Comparison of ENCODE assay signal across 8 cellular contexts in genomic region chr2:37635359-37636208, GRCh38. TPM values are rescaled to one million over a fixed set of nuclear protein-coding genes. Genes with fewer than 3 reads are reported as not detected.
DNase-seq lines count a peak whose midpoint lies in the region; ATAC-seq and TF ChIP-seq lines count a peak whose summit lies in the region.

No MANE protein-coding gene starts in this region.

- peak overlapping the region; percentile 8 for H3K4me3 Mint-ChIP-seq in CD4-positive, alpha-beta T cell

- no peaks in the 10 kb centered on the region for H3K27me3 Mint-ChIP-seq in CD4-positive, alpha-beta T cell

- POLR2A ChIA-PET in CD4-positive, alpha-beta T cell (lab: Charles Lee): interaction anchor here (0.6 to 1.6 kb wide), 5 partner anchors 10 to 36 kb away, joined by 3 to 7 read pairs (median 4); no protein-coding TSS in a partner anchor

- H3K27ac Mint-ChIP-seq in CD4-positive, alpha-beta T cell: peak overlapping the region; percentile 88

- no peaks in the 10 kb centered on the region for H3K9me3 ChIP-seq in CD4-positive, alpha-beta T cell (ENCODE audit: control insufficient read depth, low read length)

- CTCF ChIA-PET in CD4-positive, alpha-beta T cell (lab: Charles Lee): interaction anchor here (0.6 to 2.0 kb wide), 2 partner anchors 11 to 13 kb away, joined by 3 to 8 read pairs; no protein-coding TSS in a partner anchor

- H3K4me3 ChIP-seq in dorsolateral prefrontal cortex: no peak overlapping the region

- peak; percentile 89 for ATAC-seq in CD4-positive, alpha-beta T cell (ENCODE audit: poor library complexity)
- ATAC-seq in GM21528 (IDR thresholded peaks at IDR 0.05; ENCODE audit: low FRiP score, unreplicated experiment) (peak; percentile 80), left cardiac atrium (peak; percentile 63 to 66)

- no peaks in the 10 kb centered on the region for H3K27me3 ChIP-seq in CD4-positive, alpha-beta T cell (ENCODE audit: control insufficient read depth, insufficient read depth, low read length)
- no peaks in the 10 kb centered on the region for H3K27me3 ChIP-seq in dorsolateral prefrontal cortex

- no peaks in the 10 kb centered on the region for H3K36me3 Mint-ChIP-seq in CD4-positive, alpha-beta T cell (ENCODE audit: low read depth)

- peak overlapping the region; percentile 75 for H3K27ac ChIP-seq in CD4-positive, alpha-beta T cell (ENCODE audit: low read depth, low read length)
- H3K27ac ChIP-seq in dorsolateral prefrontal cortex: peak overlapping the region in 2 of 59 donors; percentile 22 to 57

- TF ChIP-seq CTCF in CD4-positive, alpha-beta T cell (IDR thresholded peaks at IDR 0.05): no peak
- TF ChIP-seq CTCF in dorsolateral prefrontal cortex (IDR thresholded peaks at IDR 0.05 in 54 of 56, conservative IDR thresholded peaks at IDR 0.05 in 2 of 56; ENCODE audit: low read depth in 1 of 56, partially characterized antibody in 56 of 56): no peak

- DNase-seq in CD4-positive, alpha-beta T cell: peak; percentile 24 to 68 (median 47)
- DNase-seq in M059J (ENCODE audit: low read depth): peak; percentile 87
- DNase-seq in activated T-cell treated with anti-CD3 and anti-CD28 coated beads for 1 hour (ENCODE audit: low read depth): peak; percentile 39
- DNase-seq in left cardiac atrium: no peak
- DNase-seq in stimulated activated CD8-positive, alpha-beta memory T cell treated with anti-CD3 and anti-CD28 coated beads, Interleukin-4, amount 100 ng/mL, for 24 hours (ENCODE audit: low read depth): peak; percentile 48
- DNase-seq in dorsolateral prefrontal cortex: no peak
- DNase-seq in NCI-H446 (lab: John Stamatoyannopoulos, UW): no peak

- peaks cover 77% of the 10 kb centered on the region for H3K4me1 Mint-ChIP-seq in CD4-positive, alpha-beta T cell (ENCODE audit: low read depth)

- no peaks in the 10 kb centered on the region for H3K9me3 Mint-ChIP-seq in CD4-positive, alpha-beta T cell

- intact Hi-C loops in CD4-positive, alpha-beta T cell (cut with DNase I, micrococcal nuclease): loop anchor here in 1 of 2 experiments (1.0 kb wide), 4 partner anchors 9 to 221 kb away; no protein-coding TSS in a partner anchor
- intact Hi-C loops in left cardiac atrium (cut with DNase I) (no loop called here), dorsolateral prefrontal cortex (cut with DNase I) (no loop called here)

RNA-seq across cellular contexts. Expression of gene CDC42EP3, which starts 35.9 kb away (rescaled TPM):
- 10 to 100 TPM; 20.6 to 24.1 TPM for total RNA-seq in CD4-positive, alpha-beta T cell
- 63.4 and 78.4 TPM in 2 replicates for total RNA-seq in M059J (2014; rRNA removed; shearing (Covaris generic))
- 10 to 100 TPM; 44.3 to 81.4 TPM for total RNA-seq in left cardiac atrium
- 10 to 100 TPM in 113 of 120 experiments, 1 to 10 TPM in 7; 6.3 to 30.3 (median 17.6) TPM for total RNA-seq in dorsolateral prefrontal cortex

Comparison
In these comparisons a context has a peak if more than half of its experiments do, and no peak if none do; other contexts are left out.
1. DNase-seq: peak in CD4-positive, alpha-beta T cell (10 of 10), M059J (single experiment), activated T-cell treated with anti-CD3 and anti-CD28 coated beads for 1 hour (single experiment) and stimulated activated CD8-positive, alpha-beta memory T cell treated with anti-CD3 and anti-CD28 coated beads, Interleukin-4, amount 100 ng/mL, for 24 hours (single experiment); none in left cardiac atrium (single experiment), dorsolateral prefrontal cortex (0 of 10) and NCI-H446 (0 of 2).
2. Peak in every context shown above with its lines, with median percentiles within 50 percentile points of each other: ATAC-seq.